29 cellular contexts compared by ENCODE assay signal in the genomic region with DNA sequence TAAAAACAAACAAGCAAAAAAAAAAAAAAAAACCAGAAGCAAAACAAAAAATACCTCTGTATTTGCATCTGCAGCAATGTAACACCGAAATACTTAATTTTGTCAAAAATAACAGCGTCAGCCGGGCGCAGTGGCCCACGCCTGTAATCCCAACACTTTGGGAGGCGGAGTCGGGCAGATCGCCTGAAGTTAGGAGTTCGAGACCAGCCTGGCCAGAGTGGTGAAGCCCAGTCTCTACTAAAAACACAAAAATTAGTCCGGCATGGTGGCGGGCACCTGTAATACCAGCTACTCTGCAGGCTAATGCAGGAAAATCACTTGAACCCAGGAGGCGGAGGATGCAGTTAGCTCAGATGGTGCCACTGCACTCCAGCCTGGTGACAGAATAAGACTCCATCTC.
"Had no signal": no experiment of that assay in that cellular context is flagged by ENCODE, and none has a peak within 500 bp of the region (broad histone marks: within the 10 kb centered on the region; RNA-seq: fewer than 3 reads in every experiment).

No MANE protein-coding gene starts in this region.

- DNase-seq: activated effector memory CD4-positive, alpha-beta T cell treated with anti-CD3 and anti-CD28 coated beads, Interleukin-2, amount 50 U/mL, for 16 hours; activated effector memory CD4-positive, alpha-beta T cell treated with Interleukin-2 at 50 U/mL for 16 hours; activated gamma-delta T cell; activated gamma-delta T cell treated with Interleukin-2 at 50 U/mL for 16 hours; activated naive CD4-positive, alpha-beta T cell; activated naive CD4-positive, alpha-beta T cell treated with anti-CD3 and anti-CD28 coated beads for 36 hours; activated naive CD4-positive, alpha-beta T cell treated with anti-CD3 and anti-CD28 coated beads, Interleukin-2, amount 10 ng/mL, durations not matched to agents 7 days and 5 days; activated naive CD4-positive, alpha-beta T cell treated with anti-CD3 and anti-CD28 coated beads, Interleukin-2, amount 50 U/mL, for 16 hours; activated naive CD4-positive, alpha-beta T cell treated with Interleukin-2 at 50 U/mL for 16 hours; activated naive CD8-positive, alpha-beta T cell treated with anti-CD3 and anti-CD28 coated beads for 36 hours; activated naive CD8-positive, alpha-beta T cell treated with anti-CD3 and anti-CD28 coated beads, Interleukin-2, amount 10 ng/mL, durations not matched to agents 7 days and 5 days; activated naive CD8-positive, alpha-beta T cell treated with anti-CD3 and anti-CD28 coated beads, Interleukin-2, amount 50 U/mL, for 24 hours; activated T-cell treated with anti-CD3 and anti-CD28 coated beads, Interleukin-2, amount 50 U/mL, for 1 hour; activated T-cell treated with anti-CD3 and anti-CD28 coated beads, Interleukin-2, amount 50 U/mL, for 24 hours; activated T-cell treated with anti-CD3 and anti-CD28 coated beads, Interleukin-2, amount 50 U/mL, for 4 hours; activated T-cell treated with anti-CD3 and anti-CD28 coated beads, Interleukin-2, amount 50 U/mL, for 48 hours; activated T-cell treated with anti-CD3 and anti-CD28 coated beads, Interleukin-2, amount 50 U/mL, for 72 hours; adrenal gland; amniotic stem cell; amygdala; anterior cingulate cortex; aorta; body of pancreas; brain microvascular endothelial cell; caudate nucleus; central memory CD4-positive, alpha-beta T cell; cerebellar nuclear complex had no signal

- ATAC-seq: activated naive CD4-positive, alpha-beta T cell treated with anti-CD3 and anti-CD28 coated beads, Interleukin-2, amount 50 U/mL, for 72 hours; activated naive CD8-positive, alpha-beta T cell treated with anti-CD3 and anti-CD28 coated beads, Interleukin-2, amount 50 U/mL, for 24 hours; activated T-cell treated with anti-CD3 and anti-CD28 coated beads, Interleukin-2, amount 50 U/mL, for 4 hours; activated T-cell treated with anti-CD3 and anti-CD28 coated beads, Interleukin-2, amount 50 U/mL, for 72 hours; activated T-helper 17 cell treated with anti-CD3 and anti-CD28 coated beads, Interleukin-2, amount 50 U/mL, for 72 hours; body of pancreas had no signal
